ENCODE assay signal across 12 cellular contexts in genomic region chr12:11959117-11959823, GRCh38.
DNase-seq lines count a peak whose midpoint lies in the region; ATAC-seq lines count a peak whose summit lies in the region.
"Had no signal": no experiment of that assay in that cellular context is flagged by ENCODE, and none has a peak within 500 bp of the region (broad histone marks: within the 10 kb centered on the region; RNA-seq: fewer than 3 reads in every experiment).

No MANE protein-coding gene starts in this region.

- intact Hi-C loops in posterior vena cava (cut with DNase I) = no loop called here

- H3K9me3 Mint-ChIP-seq in activated naive CD4-positive, alpha-beta T cell treated with anti-CD3 and anti-CD28 coated beads, Interleukin-2, amount 10 ng/mL, durations not matched to agents 7 days and 5 days = no peaks in the 10 kb centered on the region
- H3K9me3 Mint-ChIP-seq: H9 had no signal

- H3K27ac Mint-ChIP-seq in activated naive CD4-positive, alpha-beta T cell treated with anti-CD3 and anti-CD28 coated beads, Interleukin-2, amount 10 ng/mL, durations not matched to agents 7 days and 5 days = peak overlapping the region; percentile 77

- H3K4me1 Mint-ChIP-seq in activated naive CD4-positive, alpha-beta T cell treated with anti-CD3 and anti-CD28 coated beads, Interleukin-2, amount 10 ng/mL, durations not matched to agents 7 days and 5 days = peaks cover 45% of the 10 kb centered on the region

- DNase-seq in A172 (ENCODE audit: low spot score) = peak; percentile 34
- peak; percentile 71 for DNase-seq in H4 (ENCODE audit: low spot score)
- no peak for DNase-seq in activated naive CD4-positive, alpha-beta T cell treated with anti-CD3 and anti-CD28 coated beads, Interleukin-2, amount 10 ng/mL, durations not matched to agents 7 days and 5 days
- peak; percentile 29 for DNase-seq in glomerular endothelial cell (ENCODE audit: extremely low read depth, low read depth, low spot score)
- DNase-seq in posterior vena cava (ENCODE audit: low spot score) = no peak
- no peak for DNase-seq in stimulated activated CD4-positive, alpha-beta T cell treated with anti-CD3 and anti-CD28 coated beads, Interleukin-4, amount 100 ng/mL, for 4 hours
- DNase-seq: H9; NCI-H1092; NK-92 treated with Interleukin-12 subunit alpha and Interleukin-12 subunit beta, amount 100 ng/mL, for 24 hours; posterior cingulate gyrus had no signal

- ATAC-seq in HG02571 (IDR thresholded peaks at IDR 0.05; ENCODE audit: unreplicated experiment) (no peak), HG02798 (IDR thresholded peaks at IDR 0.05; ENCODE audit: poor library complexity, unreplicated experiment) (no peak)

- H3K4me3 Mint-ChIP-seq in activated naive CD4-positive, alpha-beta T cell treated with anti-CD3 and anti-CD28 coated beads, Interleukin-2, amount 10 ng/mL, durations not matched to agents 7 days and 5 days = no peak overlapping the region
- H3K4me3 Mint-ChIP-seq: H9 had no signal

- CTCF ChIA-PET in activated naive CD4-positive, alpha-beta T cell treated with anti-CD3 and anti-CD28 coated beads, Interleukin-2, amount 10 ng/mL, durations not matched to agents 7 days and 5 days (lab: Charles Lee) = interaction anchor here (1.0 to 2.9 kb wide), 3 partner anchors 74 to 193 kb away, joined by 3 to 9 read pairs (median 3); no protein-coding TSS in a partner anchor

- H3K36me3 Mint-ChIP-seq in activated naive CD4-positive, alpha-beta T cell treated with anti-CD3 and anti-CD28 coated beads, Interleukin-2, amount 10 ng/mL, durations not matched to agents 7 days and 5 days = peaks cover 9% of the 10 kb centered on the region

- peaks cover 13% of the 10 kb centered on the region for H3K27me3 Mint-ChIP-seq in activated naive CD4-positive, alpha-beta T cell treated with anti-CD3 and anti-CD28 coated beads, Interleukin-2, amount 10 ng/mL, durations not matched to agents 7 days and 5 days

Comparison
In these comparisons a context has a peak if more than half of its experiments do, and no peak if none do; other contexts are left out.
1. DNase-seq: peak in A172 (single experiment), H4 (single experiment) and glomerular endothelial cell (single experiment); none in activated naive CD4-positive, alpha-beta T cell treated with anti-CD3 and anti-CD28 coated beads, Interleukin-2, amount 10 ng/mL, durations not matched to agents 7 days and 5 days (single experiment), posterior vena cava (single experiment) and stimulated activated CD4-positive, alpha-beta T cell treated with anti-CD3 and anti-CD28 coated beads, Interleukin-4, amount 100 ng/mL, for 4 hours (0 of 2).